In the genomic region with DNA sequence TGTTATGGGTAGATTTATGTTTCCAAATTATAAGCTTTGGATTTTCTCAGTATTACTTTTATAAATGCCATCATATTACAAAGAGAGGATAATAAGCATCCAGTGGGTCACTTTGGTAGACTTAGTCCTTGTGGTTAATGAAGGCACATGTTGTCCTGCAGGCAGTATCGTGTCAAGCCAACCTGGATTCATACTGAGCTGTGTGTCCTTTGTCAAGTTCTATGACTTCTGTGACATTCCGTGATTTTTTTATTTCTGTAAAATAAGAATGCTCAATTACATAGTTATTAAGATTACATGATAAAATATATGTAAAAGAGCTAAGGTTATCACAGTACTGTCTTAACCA, we compare ENCODE assay signal across 12 cellular contexts.
"Had no signal": no experiment of that assay in that cellular context is flagged by ENCODE, and none has a peak within 500 bp of the region (broad histone marks: within the 10 kb centered on the region; RNA-seq: fewer than 3 reads in every experiment).

No MANE protein-coding gene starts in this region.

- H3K36me3 ChIP-seq: tibial nerve had no signal

- H3K4me3 ChIP-seq: coronary artery, tibial nerve had no signal

- DNase-seq: central memory CD4-positive, alpha-beta T cell; effector CD4-positive, alpha-beta T cell; endodermal cell; islet precursor cell; naive thymus-derived CD4-positive, alpha-beta T cell; posterior cingulate gyrus; stimulated activated CD4-positive, alpha-beta T cell treated with anti-CD3 and anti-CD28 coated beads, Interleukin-4, amount 100 ng/mL, for 1 hour; stimulated activated CD8-positive, alpha-beta memory T cell treated with anti-CD3 and anti-CD28 coated beads, Interleukin-4, amount 100 ng/mL, for 48 hours; stimulated activated naive CD8-positive, alpha-beta T cell treated with anti-CD3 and anti-CD28 coated beads, Interleukin-15, Interleukin-2, amounts not matched to agents 100 U/mL and 50 U/mL, for 24 hours had no signal

- ATAC-seq: naive thymus-derived CD4-positive, alpha-beta T cell; stimulated activated effector memory CD8-positive, alpha-beta T cell treated with anti-CD3 and anti-CD28 coated beads, Interleukin-12 subunit alpha, Interleukin-12 subunit beta, amount 100 ng/mL, for 72 hours; stimulated activated naive CD8-positive, alpha-beta T cell treated with anti-CD3 and anti-CD28 coated beads, Interleukin-15, Interleukin-2, amounts not matched to agents 100 U/mL and 50 U/mL, for 24 hours had no signal

- H3K27me3 ChIP-seq: tibial nerve had no signal

- H3K9me3 ChIP-seq: tibial nerve had no signal
